In genomic region chr18:61448316-61448715, GRCh38 we compare ENCODE assay signal across 15 cellular contexts.
A peak's percentile ranks its signal among the peaks of the same experiment; 100 is the strongest.
DNase-seq lines count a peak whose midpoint lies in the region; ATAC-seq and TF ChIP-seq lines count a peak whose summit lies in the region.
"Had no signal": no experiment of that assay in that cellular context is flagged by ENCODE, and none has a peak within 500 bp of the region (broad histone marks: within the 10 kb centered on the region; RNA-seq: fewer than 3 reads in every experiment).

No MANE protein-coding gene starts in this region.

- DNase-seq in DMS53 treated with DMSO at 0.1 percent for 48 hours (lab: John Stamatoyannopoulos, UW; ENCODE audit: unreplicated experiment) (peak; percentile 82), HT-29 (ENCODE audit: low spot score) (peak; percentile 0), midbrain (lab: John Stamatoyannopoulos, UW) (no peak), foreskin keratinocyte (no peak), NCI-H510A treated with DMSO at 0.1 percent for 48 hours (lab: John Stamatoyannopoulos, UW) (no peak)
- DNase-seq in activated T-cell treated with anti-CD3 and anti-CD28 coated beads, Interleukin-2, amount 50 U/mL, for 48 hours, result no peak
- DNase-seq: activated effector memory CD4-positive, alpha-beta T cell treated with Interleukin-2 at 50 U/mL for 16 hours; caudate nucleus; GF-D8; GOT3; islet precursor cell; SJCRH30 had no signal

- peak; percentile 73 for ATAC-seq in GM19372 (IDR thresholded peaks at IDR 0.05; ENCODE audit: low read depth, unreplicated experiment)
- ATAC-seq in HG02884 (IDR thresholded peaks at IDR 0.05; ENCODE audit: unreplicated experiment), result peak; percentile 72
- ATAC-seq in foreskin keratinocyte, result no peak
- ATAC-seq: natural killer cell treated with Interleukin-12 subunit alpha and Interleukin-12 subunit beta and Interleukin-15 and Interleukin-18, amount 100 ng/mL, for 72 hours had no signal

- no peak overlapping the region for H3K27ac ChIP-seq in foreskin keratinocyte
- H3K27ac ChIP-seq: SJCRH30 had no signal

- H3K4me1 ChIP-seq in foreskin keratinocyte, result no peaks in the 10 kb centered on the region
- H3K4me1 ChIP-seq: SJCRH30 had no signal

- no peaks in the 10 kb centered on the region for H3K27me3 ChIP-seq in foreskin keratinocyte
- H3K27me3 ChIP-seq: SJCRH30 had no signal

- TF ChIP-seq CTCF in foreskin keratinocyte (conservative IDR thresholded peaks at IDR 0.05), result no peak

Comparison
In these comparisons a context has a peak if more than half of its experiments do, and no peak if none do; other contexts are left out.
1. DNase-seq: peak in DMS53 treated with DMSO at 0.1 percent for 48 hours (single experiment) and HT-29 (single experiment); none in midbrain (single experiment), foreskin keratinocyte (0 of 2), NCI-H510A treated with DMSO at 0.1 percent for 48 hours (single experiment) and activated T-cell treated with anti-CD3 and anti-CD28 coated beads, Interleukin-2, amount 50 U/mL, for 48 hours (0 of 2).